24 cellular contexts compared by ENCODE assay signal in the genomic region with DNA sequence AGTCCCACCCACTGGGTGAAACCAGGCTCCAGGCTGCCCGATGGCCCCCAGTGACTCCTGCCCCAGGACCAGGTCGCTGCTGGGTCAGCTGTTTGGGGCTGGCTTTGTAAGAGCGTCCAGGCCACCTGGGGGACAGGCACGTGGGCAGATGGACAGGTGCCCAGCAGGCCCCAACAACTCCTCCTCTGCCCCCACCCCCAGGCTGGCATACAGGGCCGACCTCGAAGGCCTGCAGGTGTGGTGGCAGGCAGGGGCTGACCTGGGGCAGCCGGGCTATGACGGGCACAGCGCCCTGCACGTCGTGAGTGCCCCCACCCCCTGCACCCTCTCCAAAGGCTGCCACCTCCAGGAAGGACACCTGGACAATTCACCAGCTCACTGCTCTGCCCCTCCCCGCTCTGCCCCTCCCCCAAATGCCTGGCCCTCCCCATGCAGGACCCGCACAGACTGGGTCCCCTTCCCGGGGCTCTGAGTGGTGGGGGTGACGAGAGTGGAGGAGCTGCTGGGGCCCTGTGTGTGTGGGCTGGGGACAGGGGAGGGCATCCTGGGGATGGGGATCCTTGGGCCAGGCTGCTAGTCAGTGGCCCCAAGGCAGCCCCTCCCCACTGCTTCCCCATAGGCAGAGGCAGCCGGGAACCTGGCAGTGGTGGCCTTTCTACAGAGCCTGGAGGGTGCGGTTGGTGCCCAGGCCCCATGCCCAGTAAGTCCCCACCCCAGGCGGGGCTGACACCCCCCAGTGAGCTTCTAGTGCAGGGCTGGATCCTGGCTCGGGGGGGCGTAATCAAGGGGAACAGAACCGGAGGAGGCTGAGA. TPM values are rescaled to one million over a fixed set of nuclear protein-coding genes. Genes with fewer than 3 reads are reported as not detected.
A peak's percentile ranks its signal among the peaks of the same experiment; 100 is the strongest.
DNase-seq lines count a peak whose midpoint lies in the region; ATAC-seq and TF ChIP-seq lines count a peak whose summit lies in the region.
"Had no signal": no experiment of that assay in that cellular context is flagged by ENCODE, and none has a peak within 500 bp of the region (broad histone marks: within the 10 kb centered on the region; RNA-seq: fewer than 3 reads in every experiment).

No MANE protein-coding gene starts in this region.

- DNase-seq in activated effector memory CD4-positive, alpha-beta T cell treated with anti-CD3 and anti-CD28 coated beads, Interleukin-2, amount 50 U/mL, for 16 hours = peak; percentile 55
- DNase-seq in activated effector memory CD4-positive, alpha-beta T cell treated with Interleukin-2 at 50 U/mL for 16 hours = no peak
- DNase-seq in chondrocyte (ENCODE audit: low spot score) (peak; percentile 82), left lobe of liver (ENCODE audit: low spot score) (peak; percentile 47), stomach (peak; percentile 26), GM20000 (ENCODE audit: low spot score) (no peak), globus pallidus (ENCODE audit: low spot score) (no peak)
- DNase-seq: activated B cell treated with CpG ODN at 0.5 μM for 24 hours; activated naive CD8-positive, alpha-beta T cell treated with anti-CD3 and anti-CD28 coated beads, Interleukin-2, amount 10 ng/mL, durations not matched to agents 7 days and 5 days; activated T-cell treated with anti-CD3 and anti-CD28 coated beads, Interleukin-2, amount 50 U/mL, for 72 hours; cortex of kidney; foreskin fibroblast; GM23248; kidney glomerular epithelial cell; midbrain; NCI-H1417 treated with DMSO at 0.1 percent for 48 hours; NCI-H774; retina; stimulated activated naive CD4-positive, alpha-beta T cell treated with Interleukin-2 at 50 U/mL for 16 hours had no signal

- 37 to 48% (median 45%) methylated on average over 11 to 21 of the region's 21 CpGs for WGBS in stomach, 5 donors

- H3K27ac ChIP-seq in stomach = no peak overlapping the region
- H3K27ac ChIP-seq: BLaER1 treated with 17β-estradiol and CSF1 and Interleukin-3, amounts not matched to agents 10 nM and 100 nM; GM23248; neutrophil had no signal

- no peaks in the 10 kb centered on the region for H3K4me1 Mint-ChIP-seq in chondrocyte (ENCODE audit: low read depth)
- H3K4me1 Mint-ChIP-seq: activated naive CD8-positive, alpha-beta T cell treated with anti-CD3 and anti-CD28 coated beads, Interleukin-2, amount 10 ng/mL, durations not matched to agents 7 days and 5 days; brain had no signal

- H3K27me3 Mint-ChIP-seq in chondrocyte (ENCODE audit: low read depth) = peaks cover 22% of the 10 kb centered on the region
- H3K27me3 Mint-ChIP-seq: activated naive CD8-positive, alpha-beta T cell treated with anti-CD3 and anti-CD28 coated beads, Interleukin-2, amount 10 ng/mL, durations not matched to agents 7 days and 5 days had no signal

- no peak for TF ChIP-seq CTCF in chondrocyte (IDR thresholded peaks at IDR 0.05)
- no peak for TF ChIP-seq CTCF in stomach (IDR thresholded peaks at IDR 0.05)
- no peak for TF ChIP-seq CTCF in GM20000 (IDR thresholded peaks at IDR 0.05; ENCODE audit: extremely low read depth, missing control alignments)

- H3K36me3 ChIP-seq in stomach = no peaks in the 10 kb centered on the region
- H3K36me3 ChIP-seq: BLaER1 treated with 17β-estradiol and CSF1 and Interleukin-3, amounts not matched to agents 10 nM and 100 nM; neutrophil had no signal

- no peak overlapping the region for H3K4me3 Mint-ChIP-seq in chondrocyte (ENCODE audit: unreplicated experiment)
- H3K4me3 Mint-ChIP-seq: activated B cell treated with CpG ODN at 0.5 μM for 24 hours; activated naive CD8-positive, alpha-beta T cell treated with anti-CD3 and anti-CD28 coated beads, Interleukin-2, amount 10 ng/mL, durations not matched to agents 7 days and 5 days; activated T-cell treated with anti-CD3 and anti-CD28 coated beads, Interleukin-2, amount 50 U/mL, for 72 hours; brain had no signal

- no peak for TF ChIP-seq EP300 in stomach (IDR thresholded peaks at IDR 0.05)

- no peak overlapping the region for H3K27ac Mint-ChIP-seq in chondrocyte (ENCODE audit: unreplicated experiment)
- H3K27ac Mint-ChIP-seq: activated B cell treated with CpG ODN at 0.5 μM for 24 hours; activated naive CD8-positive, alpha-beta T cell treated with anti-CD3 and anti-CD28 coated beads, Interleukin-2, amount 10 ng/mL, durations not matched to agents 7 days and 5 days; activated T-cell treated with anti-CD3 and anti-CD28 coated beads, Interleukin-2, amount 50 U/mL, for 72 hours had no signal

- no peak for TF ChIP-seq POLR2A in stomach (IDR thresholded peaks at IDR 0.05)

- no peaks in the 10 kb centered on the region for H3K36me3 Mint-ChIP-seq in chondrocyte (ENCODE audit: low read depth)
- H3K36me3 Mint-ChIP-seq: activated naive CD8-positive, alpha-beta T cell treated with anti-CD3 and anti-CD28 coated beads, Interleukin-2, amount 10 ng/mL, durations not matched to agents 7 days and 5 days; brain had no signal

- H3K27me3 ChIP-seq in stomach = peaks cover 3 to 50% (median 7%) of the 10 kb centered on the region in 3 donors

- no peak for ATAC-seq in left lobe of liver
- no peak for ATAC-seq in HG03439 (IDR thresholded peaks at IDR 0.05; ENCODE audit: unreplicated experiment)
- ATAC-seq: activated T-cell treated with anti-CD3 and anti-CD28 coated beads, Interleukin-2, amount 50 U/mL, for 72 hours had no signal

- no peaks in the 10 kb centered on the region for H3K9me3 ChIP-seq in stomach
- H3K9me3 ChIP-seq: BLaER1 treated with 17β-estradiol and CSF1 and Interleukin-3, amounts not matched to agents 10 nM and 100 nM; neutrophil had no signal

- no peak overlapping the region for H3K4me3 ChIP-seq in stomach
- H3K4me3 ChIP-seq: BLaER1 treated with 17β-estradiol and CSF1 and Interleukin-3, amounts not matched to agents 10 nM and 100 nM; GM23248 had no signal

- intact Hi-C loops in stomach (cut with DNase I; ENCODE audit: low total_unique reads) = no loop called here

- peaks cover 4 to 61% (median 52%) of the 10 kb centered on the region in 4 donors for H3K4me1 ChIP-seq in stomach

- no peaks in the 10 kb centered on the region for H3K9me3 Mint-ChIP-seq in chondrocyte (ENCODE audit: low read depth)
- H3K9me3 Mint-ChIP-seq: activated B cell treated with CpG ODN at 0.5 μM for 24 hours; activated naive CD8-positive, alpha-beta T cell treated with anti-CD3 and anti-CD28 coated beads, Interleukin-2, amount 10 ng/mL, durations not matched to agents 7 days and 5 days; activated T-cell treated with anti-CD3 and anti-CD28 coated beads, Interleukin-2, amount 50 U/mL, for 72 hours had no signal

RNA-seq across cellular contexts. Expression of a gene that starts 26.0 kb away (rescaled TPM):
- total RNA-seq in chondrocyte = not detected in 3 replicates
- total RNA-seq in left lobe of liver = 282 TPM
- total RNA-seq in stomach = 10 to 100 TPM in 1 of 5 donors, 1 to 10 TPM in 2, under 1 TPM in 1, not detected in 1; 0.58 to 10.7 (median 5.3) TPM
- polyA plus RNA-seq in stomach = 1 to 10 TPM in 2 of 3 donors, under 1 TPM in 1; 0.12 to 5.5 (median 4.4) TPM
- total RNA-seq: activated B cell treated with CpG ODN at 0.5 μM for 24 hours; activated naive CD8-positive, alpha-beta T cell treated with anti-CD3 and anti-CD28 coated beads, Interleukin-2, amount 10 ng/mL, durations not matched to agents 7 days and 5 days; endothelial cell of umbilical vein; GM23248 had no signal
- polyA plus RNA-seq: endothelial cell of umbilical vein, GM23248 had no signal

RNA-seq across cellular contexts. Expression of a gene that starts 26.9 kb away (rescaled TPM):
- total RNA-seq in chondrocyte = 0.28 to 0.60 TPM (median 0.60 TPM) in 3 replicates
- total RNA-seq in left lobe of liver = 1.3 TPM
- 10 to 100 TPM in 1 of 5 donors, 1 to 10 TPM in 3, under 1 TPM in 1; 0.89 to 21.7 (median 2.8) TPM for total RNA-seq in stomach
- 1 to 10 TPM in 2 of 3 donors, under 1 TPM in 1; 0.65 to 1.8 (median 1.2) TPM for polyA plus RNA-seq in stomach
- total RNA-seq: activated B cell treated with CpG ODN at 0.5 μM for 24 hours, GM23248 had no signal
- polyA plus RNA-seq: GM23248 had no signal

Comparison
In these comparisons a context has a peak if more than half of its experiments do, and no peak if none do; other contexts are left out.
1. DNase-seq: peak in activated effector memory CD4-positive, alpha-beta T cell treated with anti-CD3 and anti-CD28 coated beads, Interleukin-2, amount 50 U/mL, for 16 hours (single experiment), chondrocyte (single experiment), left lobe of liver (single experiment) and stomach (single experiment); none in activated effector memory CD4-positive, alpha-beta T cell treated with Interleukin-2 at 50 U/mL for 16 hours (single experiment), GM20000 (single experiment) and globus pallidus (single experiment).
2. RNA of a gene that starts 26.0 kb away (total RNA-seq): 282 TPM in left lobe of liver (single experiment); 0.58 to 10.7 TPM in stomach and not detected in chondrocyte; every median in the first group is over 10 times any median in the second.